Comparison of ENCODE assay signal across 13 cellular contexts in the genomic region with DNA sequence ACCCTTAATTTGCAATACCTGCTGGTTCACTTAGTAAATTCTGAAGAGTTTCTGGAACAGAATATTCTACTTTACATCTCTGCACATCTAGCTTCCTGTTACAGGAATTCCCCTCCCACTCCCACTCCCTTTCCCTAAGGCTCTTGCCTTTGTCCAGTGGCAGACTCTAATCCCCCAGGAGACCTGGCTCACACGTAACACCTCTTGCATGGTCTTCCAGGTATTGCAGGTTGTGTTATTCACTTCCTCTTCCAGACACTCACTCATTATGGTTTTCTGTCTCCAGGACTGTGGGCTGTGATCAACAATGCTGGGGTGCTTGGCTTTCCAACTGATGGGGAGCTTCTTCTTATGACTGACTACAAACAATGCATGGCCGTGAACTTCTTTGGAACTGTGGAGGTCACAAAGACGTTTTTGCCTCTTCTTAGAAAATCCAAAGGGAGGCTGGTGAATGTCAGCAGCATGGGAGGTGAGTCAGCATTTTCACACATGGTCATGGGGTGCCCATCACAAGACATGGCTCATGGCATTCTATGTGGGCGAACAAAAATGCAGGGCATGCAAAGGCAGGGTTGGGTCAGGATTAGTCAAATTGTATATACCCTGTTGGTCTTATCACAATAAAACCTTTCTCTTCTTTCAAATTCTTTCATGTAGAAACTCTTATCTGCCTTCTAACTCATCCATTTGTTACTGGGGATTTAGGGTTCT. TPM values are rescaled to one million over a fixed set of nuclear protein-coding genes. Genes with fewer than 3 reads are reported as not detected.
DNase-seq lines count a peak whose midpoint lies in the region; ATAC-seq and TF ChIP-seq lines count a peak whose summit lies in the region.
"Had no signal": no experiment of that assay in that cellular context is flagged by ENCODE, and none has a peak within 500 bp of the region (broad histone marks: within the 10 kb centered on the region; RNA-seq: fewer than 3 reads in every experiment).

No MANE protein-coding gene starts in this region.

- H3K79me2 ChIP-seq in neural progenitor cell (ENCODE audit: low read depth) = no peaks in the 10 kb centered on the region

- peaks cover 11% of the 10 kb centered on the region for H3K36me3 Mint-ChIP-seq in neural progenitor cell

- no peaks in the 10 kb centered on the region for H3K4me1 Mint-ChIP-seq in neural progenitor cell

- H3K36me3 ChIP-seq in BJ (ENCODE audit: control insufficient read depth, insufficient read depth, low read length) (no peaks in the 10 kb centered on the region), neural progenitor cell (no peaks in the 10 kb centered on the region)
- H3K36me3 ChIP-seq: spleen had no signal

- H3K27ac ChIP-seq in neural progenitor cell = no peak overlapping the region
- H3K27ac ChIP-seq: PC-9, spleen had no signal

- H3K4me3 Mint-ChIP-seq in neural progenitor cell = no peak overlapping the region

- H3F3A ChIP-seq in neural progenitor cell (ENCODE audit: low read depth) = no peaks in the 10 kb centered on the region

- peaks cover 8% of the 10 kb centered on the region for H3K27me3 Mint-ChIP-seq in neural progenitor cell (ENCODE audit: insufficient read depth, low read depth)

- CTCF ChIA-PET in BJ (lab: Yijun Ruan, JAX) = no interaction called here

- no peaks in the 10 kb centered on the region for H4K20me1 ChIP-seq in neural progenitor cell (ENCODE audit: low read depth)

- TF ChIP-seq CTCF in BJ (IDR thresholded peaks at IDR 0.05; ENCODE audit: insufficient read depth, low read depth, low read length) (no peak), epithelial cell of esophagus (IDR thresholded peaks at IDR 0.05; ENCODE audit: insufficient read depth, low read depth, low read length, missing control alignments) (no peak), neural progenitor cell (IDR thresholded peaks at IDR 0.05) (no peak), omental fat pad (IDR thresholded peaks at IDR 0.05) (no peak)

- POLR2A ChIA-PET in BJ (lab: Charles Lee) = no interaction called here

- DNase-seq in BJ (ENCODE audit: low read depth) (peak; percentile 30), NCI-H226 (peak; percentile 89), epithelial cell of esophagus (ENCODE audit: low read depth) (peak; percentile 98), neural progenitor cell (ENCODE audit: low spot score) (no peak), germinal center (ENCODE audit: low spot score) (no peak), NCI-H1694 (lab: John Stamatoyannopoulos, UW) (no peak), omental fat pad (ENCODE audit: low spot score) (no peak), DMS53 (lab: John Stamatoyannopoulos, UW) (no peak)
- DNase-seq: amniotic stem cell; effector CD8-positive, alpha-beta T cell; NCI-H2171; spleen had no signal

- peaks cover 14% of the 10 kb centered on the region for H3K4me1 ChIP-seq in neural progenitor cell
- H3K4me1 ChIP-seq: spleen had no signal

- H3K9ac ChIP-seq in neural progenitor cell = no peak overlapping the region

- peaks cover 9% of the 10 kb centered on the region for H3K9me3 Mint-ChIP-seq in neural progenitor cell

- no peak overlapping the region for H2AFZ ChIP-seq in neural progenitor cell (replicated peaks)
- H2AFZ ChIP-seq: PC-9 had no signal

- H3K4me2 ChIP-seq in neural progenitor cell = peak overlapping the region; percentile 49
- H3K4me2 ChIP-seq: PC-9 had no signal

- H3K27me3 ChIP-seq in BJ (ENCODE audit: control insufficient read depth, insufficient read depth, low read length) = no peaks in the 10 kb centered on the region
- no peaks in the 10 kb centered on the region for H3K27me3 ChIP-seq in neural progenitor cell

- H3K27ac Mint-ChIP-seq in neural progenitor cell = no peak overlapping the region

- no peak for ATAC-seq in omental fat pad (ENCODE audit: low FRiP score)

- no peaks in the 10 kb centered on the region for H3K9me3 ChIP-seq in neural progenitor cell (ENCODE audit: low read depth)

- H3K4me3 ChIP-seq in BJ (ENCODE audit: low read depth, low read length) (no peak overlapping the region), epithelial cell of esophagus (ENCODE audit: low read length) (no peak overlapping the region), neural progenitor cell (no peak overlapping the region)
- H3K4me3 ChIP-seq: PC-9, spleen had no signal

RNA-seq across cellular contexts. Expression of a gene that starts 35.8 kb away (rescaled TPM):
- 0.60 and 0.81 TPM in 2 replicates for polyA plus RNA-seq in BJ (2011; rRNA removed)
- polyA minus RNA-seq in BJ (2011; rRNA and poly(A)+ RNA removed) = 0.28 and 1.2 TPM in 2 replicates
- total RNA-seq in neural progenitor cell (ENCODE audit: low replicate concordance) (not detected in 2 replicates), omental fat pad (1 to 10 TPM in 2 of 4 donors, under 1 TPM in 1, not detected in 1; 0.94 to 5.7 (median 1.6) TPM)
- total RNA-seq: PC-9, spleen had no signal

RNA-seq across cellular contexts. Expression of a gene that starts 59.5 kb away (rescaled TPM):
- polyA plus RNA-seq in BJ (2011; rRNA removed) = 0.44 and 0.80 TPM in 2 replicates
- 0.09 and 0.15 TPM in 2 replicates for polyA minus RNA-seq in BJ (2011; rRNA and poly(A)+ RNA removed)
- total RNA-seq in neural progenitor cell (ENCODE audit: low replicate concordance) (0.12 and 0.37 TPM in 2 replicates), omental fat pad (1 to 10 TPM; 1.8 to 3.3 (median 2.1) TPM)

Comparison
In these comparisons a context has a peak if more than half of its experiments do, and no peak if none do; other contexts are left out.
1. DNase-seq: peak in BJ (single experiment), NCI-H226 (single experiment) and epithelial cell of esophagus (single experiment); none in neural progenitor cell (single experiment), germinal center (single experiment), NCI-H1694 (single experiment), omental fat pad (single experiment) and DMS53 (single experiment).